Comparison of ENCODE assay signal across 3 cellular contexts in the genomic region with DNA sequence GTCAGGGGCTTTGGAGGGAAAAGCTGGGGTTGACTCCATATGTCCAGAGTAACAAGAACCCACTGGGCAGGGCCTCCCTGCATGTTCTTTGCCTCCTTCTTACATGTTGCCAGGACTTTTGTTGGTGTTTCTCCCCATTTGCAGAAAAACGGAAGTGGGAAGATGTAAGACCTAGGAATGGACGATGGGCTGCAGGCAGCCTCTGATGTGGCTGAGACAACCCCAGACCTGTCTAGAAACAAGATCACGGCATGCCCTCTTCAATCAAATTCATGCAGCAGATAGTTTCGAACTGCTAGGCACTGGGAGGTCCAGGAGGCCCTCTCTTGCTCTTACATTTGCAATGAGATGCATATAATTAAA.
TF ChIP-seq lines count a peak whose summit lies in the region.

No MANE protein-coding gene starts in this region.

TF ChIP-seq in HepG2, 621 proteins besides CTCF, POLR2A, EP300 and RAD21:
- TF ChIP-seq ZNF296 (CRISPR knock-in tag; conservative IDR thresholded peaks at IDR 0.05) (no peak), ZNF143 (CRISPR knock-in tag; IDR thresholded peaks at IDR 0.05) (no peak)
TF ChIP-seq in HepG2: peak in this region for 0.

TF ChIP-seq in GM12878, 131 proteins besides CTCF, POLR2A, EP300 and RAD21:
- TF ChIP-seq SPI1 (IDR thresholded peaks at IDR 0.05; ENCODE audit: borderline replicate concordance, insufficient read depth, low read depth, low read length) (peak; percentile 67; the same call in 1 of the 2 replicates), CBX3 (IDR thresholded peaks at IDR 0.05; ENCODE audit: borderline replicate concordance, low read depth) (no peak)

TF ChIP-seq in neural cell, 6 proteins besides CTCF, POLR2A, EP300 and RAD21:
- TF ChIP-seq, protein P1, sequence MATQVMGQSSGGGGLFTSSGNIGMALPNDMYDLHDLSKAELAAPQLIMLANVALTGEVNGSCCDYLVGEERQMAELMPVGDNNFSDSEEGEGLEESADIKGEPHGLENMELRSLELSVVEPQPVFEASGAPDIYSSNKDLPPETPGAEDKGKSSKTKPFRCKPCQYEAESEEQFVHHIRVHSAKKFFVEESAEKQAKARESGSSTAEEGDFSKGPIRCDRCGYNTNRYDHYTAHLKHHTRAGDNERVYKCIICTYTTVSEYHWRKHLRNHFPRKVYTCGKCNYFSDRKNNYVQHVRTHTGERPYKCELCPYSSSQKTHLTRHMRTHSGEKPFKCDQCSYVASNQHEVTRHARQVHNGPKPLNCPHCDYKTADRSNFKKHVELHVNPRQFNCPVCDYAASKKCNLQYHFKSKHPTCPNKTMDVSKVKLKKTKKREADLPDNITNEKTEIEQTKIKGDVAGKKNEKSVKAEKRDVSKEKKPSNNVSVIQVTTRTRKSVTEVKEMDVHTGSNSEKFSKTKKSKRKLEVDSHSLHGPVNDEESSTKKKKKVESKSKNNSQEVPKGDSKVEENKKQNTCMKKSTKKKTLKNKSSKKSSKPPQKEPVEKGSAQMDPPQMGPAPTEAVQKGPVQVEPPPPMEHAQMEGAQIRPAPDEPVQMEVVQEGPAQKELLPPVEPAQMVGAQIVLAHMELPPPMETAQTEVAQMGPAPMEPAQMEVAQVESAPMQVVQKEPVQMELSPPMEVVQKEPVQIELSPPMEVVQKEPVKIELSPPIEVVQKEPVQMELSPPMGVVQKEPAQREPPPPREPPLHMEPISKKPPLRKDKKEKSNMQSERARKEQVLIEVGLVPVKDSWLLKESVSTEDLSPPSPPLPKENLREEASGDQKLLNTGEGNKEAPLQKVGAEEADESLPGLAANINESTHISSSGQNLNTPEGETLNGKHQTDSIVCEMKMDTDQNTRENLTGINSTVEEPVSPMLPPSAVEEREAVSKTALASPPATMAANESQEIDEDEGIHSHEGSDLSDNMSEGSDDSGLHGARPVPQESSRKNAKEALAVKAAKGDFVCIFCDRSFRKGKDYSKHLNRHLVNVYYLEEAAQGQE (IDR thresholded peaks at IDR 0.05; ENCODE audit: borderline replicate concordance), result no peak
- no peak for TF ChIP-seq SMC3 (conservative IDR thresholded peaks at IDR 0.05; ENCODE audit: poor library complexity)
